10 cellular contexts compared by ENCODE assay signal in the genomic region with DNA sequence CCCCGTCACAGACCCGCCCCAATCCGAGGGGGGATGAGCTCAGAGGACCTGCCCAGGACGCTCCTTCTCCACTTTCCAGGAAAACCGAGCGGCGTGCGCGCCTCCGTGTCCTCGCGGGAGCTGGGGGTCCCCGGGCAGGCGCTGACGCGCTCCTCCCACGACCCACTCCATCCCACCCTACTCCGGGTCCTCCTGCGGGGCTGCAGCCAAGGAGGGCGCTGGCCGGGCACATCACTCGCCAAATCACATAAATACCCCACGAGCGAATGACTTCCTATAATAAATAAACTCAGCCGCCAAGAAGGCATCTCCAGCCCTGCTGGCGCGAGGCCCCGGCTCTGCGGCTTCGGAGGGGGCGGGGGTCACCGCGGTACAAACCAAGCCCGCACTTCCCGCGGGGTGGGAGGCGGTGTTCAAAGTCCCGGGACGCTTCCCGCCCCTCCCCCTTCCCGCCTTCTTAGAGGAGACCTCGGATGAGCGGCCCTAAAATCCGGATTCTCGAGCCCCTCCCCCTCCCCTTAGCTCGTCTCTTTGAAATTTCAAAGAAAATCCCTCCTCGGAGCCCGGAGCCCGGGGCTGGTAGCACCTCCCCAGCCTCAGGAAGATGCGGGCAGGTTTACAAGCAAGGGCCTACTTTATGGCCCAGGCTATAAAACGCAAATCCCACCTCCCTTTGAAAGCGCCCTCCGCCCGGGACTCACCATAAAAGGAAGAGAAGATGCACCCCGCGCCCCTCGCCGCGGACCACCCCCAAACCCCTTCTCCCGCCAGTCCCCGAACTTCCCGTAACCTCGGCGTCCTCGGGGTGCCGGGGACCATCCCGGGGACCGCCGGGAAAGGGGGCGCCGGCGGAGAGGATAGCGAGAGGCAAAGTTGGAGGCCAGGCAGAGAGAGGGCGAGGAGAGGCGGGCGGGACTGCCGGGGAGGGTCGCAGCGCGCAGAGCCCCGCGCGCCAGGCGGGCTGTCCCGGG. TPM values are rescaled to one million over a fixed set of nuclear protein-coding genes. Genes with fewer than 3 reads are reported as not detected.
DNase-seq lines count a peak whose midpoint lies in the region; ATAC-seq and TF ChIP-seq lines count a peak whose summit lies in the region.
"Had no signal": no experiment of that assay in that cellular context is flagged by ENCODE, and none has a peak within 500 bp of the region (broad histone marks: within the 10 kb centered on the region; RNA-seq: fewer than 3 reads in every experiment).

No MANE protein-coding gene starts in this region.

- H3K27ac ChIP-seq in SK-N-SH (ENCODE audit: low read depth in 2 of 2, low read length in 1 of 2) (no peak overlapping the region), coronary artery (no peak overlapping the region), lung (ENCODE audit: low read depth in 1 of 2, low read length in 1 of 2) (no peak overlapping the region), thymus (ENCODE audit: low read depth) (peak overlapping the region; percentile 31)

- no peak for ATAC-seq in SK-N-SH treated with all-trans-retinoic acid at 6 μM for 48 hours
- ATAC-seq in lung (ENCODE audit: insufficient read depth, low FRiP score) = no peak
- ATAC-seq in HG02763 (IDR thresholded peaks at IDR 0.05; ENCODE audit: unreplicated experiment) = no peak

- H3K9me3 ChIP-seq in SK-N-SH (no peaks in the 10 kb centered on the region), lung (ENCODE audit: control insufficient read depth in 2 of 2, insufficient read depth in 1 of 2, low read length in 1 of 2) (peaks cover 0 to 12% of the 10 kb centered on the region in 2 donors), thymus (ENCODE audit: control insufficient read depth) (peaks cover 2% of the 10 kb centered on the region)

- H3K9ac ChIP-seq in SK-N-SH = no peak overlapping the region

- TF ChIP-seq CTCF in SK-N-SH (IDR thresholded peaks at IDR 0.05) = no peak
- TF ChIP-seq CTCF in coronary artery (IDR thresholded peaks at IDR 0.05) = no peak
- no peak for TF ChIP-seq CTCF in lung (IDR thresholded peaks at IDR 0.05; ENCODE audit: control extremely low read depth, extremely low read depth)

- CTCF ChIA-PET in SK-N-SH (lab: Yijun Ruan, JAX) = no interaction called here

- H2AFZ ChIP-seq in SK-N-SH (ENCODE audit: low read depth) = no peak overlapping the region

- DNase-seq in SK-N-SH (peak; percentile 58), coronary artery (ENCODE audit: low spot score) (no peak), lung (ENCODE audit: low spot score) (no peak), midbrain (lab: John Stamatoyannopoulos, UW) (no peak), SHP77 treated with DMSO at 0.1 percent for 48 hours (lab: John Stamatoyannopoulos, UW) (no peak)

- H3K4me3 ChIP-seq in SK-N-SH (ENCODE audit: low read depth in 2 of 2, low read length in 1 of 2) (no peak overlapping the region), coronary artery (peak overlapping the region; percentile 69), lung (peak overlapping the region; percentile 24), thymus (ENCODE audit: low read length) (peak overlapping the region; percentile 29)

- WGBS in SK-N-SH (ENCODE audit: low lambda C conversion rate) = 32% methylated on average over 62 of the region's 85 CpGs
- 1 to 2% methylated on average over 85 of the region's 85 CpGs for WGBS in lung, 2 donors
- WGBS in thymus = 2% methylated on average over 85 of the region's 85 CpGs

- TF ChIP-seq EP300 in SK-N-SH (IDR thresholded peaks at IDR 0.05; ENCODE audit: borderline replicate concordance in 1 of 2, low read depth in 1 of 2, low read length in 1 of 2) = no peak

- H3K4me1 ChIP-seq in SK-N-SH (ENCODE audit: control insufficient read depth in 1 of 2, insufficient read depth in 2 of 2, low read depth in 1 of 2, low read length in 1 of 2) = no peaks in the 10 kb centered on the region
- peaks cover 0 to 12% of the 10 kb centered on the region in 2 donors for H3K4me1 ChIP-seq in lung (ENCODE audit: control insufficient read depth in 2 of 2, insufficient read depth in 2 of 2, low read length in 2 of 2)
- H3K4me1 ChIP-seq in thymus (ENCODE audit: control insufficient read depth, insufficient read depth, low read length) = peaks cover 3% of the 10 kb centered on the region

- no peak for TF ChIP-seq RAD21 in SK-N-SH (IDR thresholded peaks at IDR 0.05; ENCODE audit: low read length)

- no peaks in the 10 kb centered on the region for H4K20me1 ChIP-seq in SK-N-SH (ENCODE audit: insufficient read depth)

- no peaks in the 10 kb centered on the region for H3K79me2 ChIP-seq in SK-N-SH (ENCODE audit: insufficient read depth)

- no peaks in the 10 kb centered on the region for H3K36me3 ChIP-seq in SK-N-SH (replicated peaks in 1 of 2; ENCODE audit: control insufficient read depth in 1 of 2, insufficient read depth in 2 of 2, low read length in 1 of 2)
- no peaks in the 10 kb centered on the region for H3K36me3 ChIP-seq in lung (ENCODE audit: control insufficient read depth in 2 of 2, insufficient read depth in 2 of 2, low read length in 2 of 2)
- no peaks in the 10 kb centered on the region for H3K36me3 ChIP-seq in thymus (ENCODE audit: control insufficient read depth, insufficient read depth)

- H3F3A ChIP-seq in SK-N-SH (replicated peaks; ENCODE audit: insufficient read depth) = no peaks in the 10 kb centered on the region

- no peaks in the 10 kb centered on the region for H3K9me2 ChIP-seq in SK-N-SH

- H3K27me3 ChIP-seq in SK-N-SH (ENCODE audit: insufficient read depth) (no peaks in the 10 kb centered on the region), lung (ENCODE audit: control insufficient read depth, insufficient read depth) (peaks cover 26% of the 10 kb centered on the region), thymus (ENCODE audit: control insufficient read depth, insufficient read depth) (peaks cover 73% of the 10 kb centered on the region)

- POLR2A ChIA-PET in SK-N-SH (lab: Yijun Ruan, JAX) = no interaction called here

- no peak overlapping the region for H3K4me2 ChIP-seq in SK-N-SH

TF ChIP-seq in SK-N-SH, 30 proteins besides CTCF, POLR2A, EP300 and RAD21 (continues in another document):
- TF ChIP-seq GATA2 (CRISPR knock-in tag; IDR thresholded peaks at IDR 0.05) (no peak), TEAD4 (IDR thresholded peaks at IDR 0.05; ENCODE audit: borderline replicate concordance, insufficient read depth) (no peak), ELF1 (IDR thresholded peaks at IDR 0.05) (no peak), FOXJ3 (CRISPR knock-in tag; IDR thresholded peaks at IDR 0.05) (no peak), NRF1 (IDR thresholded peaks at IDR 0.05; ENCODE audit: low read depth, low read length) (no peak), RFX5 (IDR thresholded peaks at IDR 0.05; ENCODE audit: low read length) (no peak), SMC3 (IDR thresholded peaks at IDR 0.05; ENCODE audit: low read depth, low read length) (no peak), TAF1 (IDR thresholded peaks at IDR 0.05; ENCODE audit: borderline replicate concordance, low read depth, low read length) (no peak), RXRA (IDR thresholded peaks at IDR 0.05; ENCODE audit: borderline replicate concordance, low read depth) (no peak), FOSL2 (IDR thresholded peaks at IDR 0.05; ENCODE audit: borderline replicate concordance, low read depth) (no peak)
- TF ChIP-seq, protein P1, sequence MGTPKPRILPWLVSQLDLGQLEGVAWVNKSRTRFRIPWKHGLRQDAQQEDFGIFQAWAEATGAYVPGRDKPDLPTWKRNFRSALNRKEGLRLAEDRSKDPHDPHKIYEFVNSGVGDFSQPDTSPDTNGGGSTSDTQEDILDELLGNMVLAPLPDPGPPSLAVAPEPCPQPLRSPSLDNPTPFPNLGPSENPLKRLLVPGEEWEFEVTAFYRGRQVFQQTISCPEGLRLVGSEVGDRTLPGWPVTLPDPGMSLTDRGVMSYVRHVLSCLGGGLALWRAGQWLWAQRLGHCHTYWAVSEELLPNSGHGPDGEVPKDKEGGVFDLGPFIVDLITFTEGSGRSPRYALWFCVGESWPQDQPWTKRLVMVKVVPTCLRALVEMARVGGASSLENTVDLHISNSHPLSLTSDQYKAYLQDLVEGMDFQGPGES (IDR thresholded peaks at IDR 0.05; ENCODE audit: low read depth, low read length) = no peak

TF ChIP-seq in SK-N-SH treated with all-trans-retinoic acid at 6 μM for 48 hours, 23 proteins besides CTCF, POLR2A, EP300 and RAD21 (continues in another document):
- TF ChIP-seq OSR1 (CRISPR knock-in tag; IDR thresholded peaks at IDR 0.05) = no peak
- TF ChIP-seq ZFP30 (CRISPR knock-in tag; IDR thresholded peaks at IDR 0.05) = no peak
- no peak for TF ChIP-seq CSDC2 (CRISPR knock-in tag; IDR thresholded peaks at IDR 0.05)
- TF ChIP-seq ZNF565 (CRISPR knock-in tag; conservative IDR thresholded peaks at IDR 0.05; ENCODE audit: low read depth) = no peak
- no peak for TF ChIP-seq RARB (CRISPR knock-in tag; IDR thresholded peaks at IDR 0.05)
- TF ChIP-seq, protein P2, sequence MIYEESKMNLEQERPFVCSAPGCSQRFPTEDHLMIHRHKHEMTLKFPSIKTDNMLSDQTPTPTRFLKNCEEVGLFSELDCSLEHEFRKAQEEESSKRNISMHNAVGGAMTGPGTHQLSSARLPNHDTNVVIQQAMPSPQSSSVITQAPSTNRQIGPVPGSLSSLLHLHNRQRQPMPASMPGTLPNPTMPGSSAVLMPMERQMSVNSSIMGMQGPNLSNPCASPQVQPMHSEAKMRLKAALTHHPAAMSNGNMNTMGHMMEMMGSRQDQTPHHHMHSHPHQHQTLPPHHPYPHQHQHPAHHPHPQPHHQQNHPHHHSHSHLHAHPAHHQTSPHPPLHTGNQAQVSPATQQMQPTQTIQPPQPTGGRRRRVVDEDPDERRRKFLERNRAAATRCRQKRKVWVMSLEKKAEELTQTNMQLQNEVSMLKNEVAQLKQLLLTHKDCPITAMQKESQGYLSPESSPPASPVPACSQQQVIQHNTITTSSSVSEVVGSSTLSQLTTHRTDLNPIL (CRISPR knock-in tag; IDR thresholded peaks at IDR 0.05; ENCODE audit: low read depth) = no peak
- TF ChIP-seq ARNTL (CRISPR knock-in tag; IDR thresholded peaks at IDR 0.05; ENCODE audit: borderline replicate concordance, low read depth) = no peak
- TF ChIP-seq, protein P3, sequence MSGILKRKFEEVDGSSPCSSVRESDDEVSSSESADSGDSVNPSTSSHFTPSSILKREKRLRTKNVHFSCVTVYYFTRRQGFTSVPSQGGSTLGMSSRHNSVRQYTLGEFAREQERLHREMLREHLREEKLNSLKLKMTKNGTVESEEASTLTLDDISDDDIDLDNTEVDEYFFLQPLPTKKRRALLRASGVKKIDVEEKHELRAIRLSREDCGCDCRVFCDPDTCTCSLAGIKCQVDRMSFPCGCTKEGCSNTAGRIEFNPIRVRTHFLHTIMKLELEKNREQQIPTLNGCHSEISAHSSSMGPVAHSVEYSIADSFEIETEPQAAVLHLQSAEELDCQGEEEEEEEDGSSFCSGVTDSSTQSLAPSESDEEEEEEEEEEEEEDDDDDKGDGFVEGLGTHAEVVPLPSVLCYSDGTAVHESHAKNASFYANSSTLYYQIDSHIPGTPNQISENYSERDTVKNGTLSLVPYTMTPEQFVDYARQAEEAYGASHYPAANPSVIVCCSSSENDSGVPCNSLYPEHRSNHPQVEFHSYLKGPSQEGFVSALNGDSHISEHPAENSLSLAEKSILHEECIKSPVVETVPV (CRISPR knock-in tag; IDR thresholded peaks at IDR 0.05) = no peak
- TF ChIP-seq ISL1 (CRISPR knock-in tag; IDR thresholded peaks at IDR 0.05) = no peak
- no peak for TF ChIP-seq BACH2 (CRISPR knock-in tag; IDR thresholded peaks at IDR 0.05; ENCODE audit: borderline replicate concordance)
- TF ChIP-seq ZNF8 (CRISPR knock-in tag; IDR thresholded peaks at IDR 0.05) = no peak

RNA-seq across cellular contexts. Expression of a gene that starts 0.7 kb away (rescaled TPM):
- polyA plus RNA-seq in SK-N-SH (2012; rRNA removed) (not detected in 2 replicates), lung (under 1 TPM; 0.49 to 0.55 TPM), thymus (0.37 TPM)
- polyA plus RNA-seq in SK-N-SH (2012; cell fraction: cytosol; rRNA removed) = not detected in 2 replicates
- polyA plus RNA-seq in SK-N-SH (2012; cell fraction: nucleus; rRNA removed) = not detected in 2 replicates
- total RNA-seq in lung = 1 to 10 TPM; 1.7 to 1.8 TPM
- total RNA-seq: activated naive CD4-positive, alpha-beta T cell treated with anti-CD3 and anti-CD28 coated beads, Interleukin-2, amount 50 U/mL, for 72 hours; RPMI7951 had no signal

Comparison
In these comparisons a context has a peak if more than half of its experiments do, and no peak if none do; other contexts are left out.
1. H3K4me3 ChIP-seq: peak in coronary artery (single experiment), lung (single experiment) and thymus (single experiment); none in SK-N-SH (0 of 2).